2 cellular contexts compared by ENCODE assay signal in genomic region chr9:135334953-135335460, GRCh38.
TF ChIP-seq lines count a peak whose summit lies in the region.

No MANE protein-coding gene starts in this region.

TF ChIP-seq in SK-N-SH, 30 proteins besides CTCF, POLR2A, EP300 and RAD21 (continued from another document):
- TF ChIP-seq ZBTB33 (IDR thresholded peaks at IDR 0.05; ENCODE audit: borderline replicate concordance, low read depth) (no peak), POLR2AphosphoS5 (IDR thresholded peaks at IDR 0.05; ENCODE audit: low read depth, low read length) (no peak), FOSL2 (IDR thresholded peaks at IDR 0.05; ENCODE audit: borderline replicate concordance, low read depth) (no peak), MXI1 (IDR thresholded peaks at IDR 0.05; ENCODE audit: low read depth, low read length) (no peak), IRF3 (IDR thresholded peaks at IDR 0.05; ENCODE audit: low read depth, low read length) (no peak), GATA2 (CRISPR knock-in tag; IDR thresholded peaks at IDR 0.05) (no peak), TAF1 (IDR thresholded peaks at IDR 0.05; ENCODE audit: borderline replicate concordance, low read depth, low read length) (no peak), RCOR1 (IDR thresholded peaks at IDR 0.05; ENCODE audit: low read length) (no peak), JUND (IDR thresholded peaks at IDR 0.05) (no peak), RFX5 (IDR thresholded peaks at IDR 0.05; ENCODE audit: low read length) (no peak)
TF ChIP-seq in SK-N-SH: peak in this region for 0.

TF ChIP-seq in SK-N-SH treated with all-trans-retinoic acid at 6 μM for 48 hours, 23 proteins besides CTCF, POLR2A, EP300 and RAD21 (continued from another document):
- TF ChIP-seq ARNTL (CRISPR knock-in tag; IDR thresholded peaks at IDR 0.05; ENCODE audit: borderline replicate concordance, low read depth), result no peak
- no peak for TF ChIP-seq PPARA (CRISPR knock-in tag; IDR thresholded peaks at IDR 0.05; ENCODE audit: borderline replicate concordance)
- TF ChIP-seq CSDC2 (CRISPR knock-in tag; IDR thresholded peaks at IDR 0.05), result no peak
- no peak for TF ChIP-seq PATZ1 (CRISPR knock-in tag; IDR thresholded peaks at IDR 0.05; ENCODE audit: borderline replicate concordance)
- TF ChIP-seq OSR1 (CRISPR knock-in tag; IDR thresholded peaks at IDR 0.05), result no peak
- TF ChIP-seq GLIS3 (CRISPR knock-in tag; IDR thresholded peaks at IDR 0.05), result no peak
